Comparison of ENCODE assay signal across 19 cellular contexts in genomic region chr1:211148371-211148770, GRCh38. TPM values are rescaled to one million over a fixed set of nuclear protein-coding genes. Genes with fewer than 3 reads are reported as not detected.
"Had no signal": no experiment of that assay in that cellular context is flagged by ENCODE, and none has a peak within 500 bp of the region (broad histone marks: within the 10 kb centered on the region; RNA-seq: fewer than 3 reads in every experiment).

No MANE protein-coding gene starts in this region.

- H3K27ac Mint-ChIP-seq: activated naive CD4-positive, alpha-beta T cell treated with anti-CD3 and anti-CD28 coated beads, Interleukin-2, amount 50 U/mL, for 24 hours; mesothelial cell of epicardium; natural killer cell treated with Interleukin-12 subunit alpha and Interleukin-12 subunit beta and Interleukin-15 and Interleukin-18, amount 100 ng/mL, for 72 hours; stimulated activated memory B cell treated with anti-CD40 and anti-IgM and Interleukin-4, amounts not matched to agents 10 μg/mL and 1 μg/mL and 100 μg/mL, for 72 hours; type B pancreatic cell had no signal

- H3K27ac ChIP-seq: cardiac muscle cell, left lung, parathyroid adenoma, testis had no signal

- H3K9me3 Mint-ChIP-seq: activated naive CD4-positive, alpha-beta T cell treated with anti-CD3 and anti-CD28 coated beads, Interleukin-2, amount 50 U/mL, for 24 hours; natural killer cell treated with Interleukin-12 subunit alpha and Interleukin-12 subunit beta and Interleukin-15 and Interleukin-18, amount 100 ng/mL, for 72 hours; stimulated activated memory B cell treated with anti-CD40 and anti-IgM and Interleukin-4, amounts not matched to agents 10 μg/mL and 1 μg/mL and 100 μg/mL, for 72 hours had no signal

- H3K36me3 Mint-ChIP-seq: activated naive CD4-positive, alpha-beta T cell treated with anti-CD3 and anti-CD28 coated beads, Interleukin-2, amount 50 U/mL, for 24 hours; mesothelial cell of epicardium; natural killer cell treated with Interleukin-12 subunit alpha and Interleukin-12 subunit beta and Interleukin-15 and Interleukin-18, amount 100 ng/mL, for 72 hours; stimulated activated memory B cell treated with anti-CD40 and anti-IgM and Interleukin-4, amounts not matched to agents 10 μg/mL and 1 μg/mL and 100 μg/mL, for 72 hours; type B pancreatic cell had no signal

- H3K4me1 Mint-ChIP-seq: activated naive CD4-positive, alpha-beta T cell treated with anti-CD3 and anti-CD28 coated beads, Interleukin-2, amount 50 U/mL, for 24 hours; stimulated activated memory B cell treated with anti-CD40 and anti-IgM and Interleukin-4, amounts not matched to agents 10 μg/mL and 1 μg/mL and 100 μg/mL, for 72 hours had no signal

- H3K4me1 ChIP-seq: left lung, parathyroid adenoma, testis had no signal

- H3K9ac ChIP-seq: parathyroid adenoma had no signal

- H3K4me3 ChIP-seq: cardiac muscle cell, left lung, smooth muscle cell, testis had no signal

- H3K27me3 ChIP-seq: cardiac muscle cell, left lung, testis had no signal

- H3K36me3 ChIP-seq: cardiac muscle cell, left lung had no signal

- H3K4me3 Mint-ChIP-seq: activated naive CD4-positive, alpha-beta T cell treated with anti-CD3 and anti-CD28 coated beads, Interleukin-2, amount 50 U/mL, for 24 hours; mesothelial cell of epicardium; natural killer cell treated with Interleukin-12 subunit alpha and Interleukin-12 subunit beta and Interleukin-15 and Interleukin-18, amount 100 ng/mL, for 72 hours; stimulated activated memory B cell treated with anti-CD40 and anti-IgM and Interleukin-4, amounts not matched to agents 10 μg/mL and 1 μg/mL and 100 μg/mL, for 72 hours; type B pancreatic cell had no signal

- ATAC-seq: left lung; natural killer cell treated with Interleukin-12 subunit alpha and Interleukin-12 subunit beta and Interleukin-15 and Interleukin-18, amount 100 ng/mL, for 72 hours; sciatic nerve; stimulated activated memory B cell treated with anti-CD40 and anti-IgM and Interleukin-4, amounts not matched to agents 10 μg/mL and 1 μg/mL and 100 μg/mL, for 72 hours had no signal

- H3K79me2 ChIP-seq: parathyroid adenoma had no signal

- H2AFZ ChIP-seq: parathyroid adenoma had no signal

- H3K4me2 ChIP-seq: smooth muscle cell had no signal

- H3K9me3 ChIP-seq: left lung, testis had no signal

- DNase-seq: activated CD4-positive, alpha-beta T cell treated with anti-CD3 and anti-CD28 coated beads, Interleukin-2, amount 50 U/mL, for 4 hours; activated gamma-delta T cell; dermis blood vessel endothelial cell; effector memory CD4-positive, alpha-beta T cell; kidney; left lung; stimulated activated CD4-positive, alpha-beta T cell treated with anti-CD3 and anti-CD28 coated beads, Interleukin-4, amount 100 ng/mL, for 4 hours; testis had no signal

RNA-seq across cellular contexts. Expression of gene KCNH1, which starts 14.4 kb away (rescaled TPM):
- total RNA-seq: activated CD8-positive, alpha-beta memory T cell treated with anti-CD3 and anti-CD28 coated beads for 36 hours; lung microvascular endothelial cell; natural killer cell treated with Interleukin-12 subunit alpha and Interleukin-12 subunit beta and Interleukin-15 and Interleukin-18, amount 100 ng/mL, for 72 hours had no signal
- polyA plus RNA-seq: cardiac muscle cell had no signal
